ENCODE assay signal across 8 cellular contexts in genomic region chr12:47963340-47964040, GRCh38. TPM values are rescaled to one million over a fixed set of nuclear protein-coding genes. Genes with fewer than 3 reads are reported as not detected.
DNase-seq lines count a peak whose midpoint lies in the region; ATAC-seq, FAIRE-seq and TF ChIP-seq lines count a peak whose summit lies in the region.

Gene TMEM106C (plus strand): TSS chr12:47963596. CDS start chr12:47964237, 641 bp downstream.

- H3K27me3 Mint-ChIP-seq in progenitor cell of endocrine pancreas, result peaks cover 38% of the 10 kb centered on the region

- no peaks in the 10 kb centered on the region for H3K27me3 ChIP-seq in left ventricle myocardium inferior (ENCODE audit: low read depth)

- peak; percentile 99 for FAIRE-seq in GM12892 (lab: Jason Lieb, UNC)

- peak within 1 kb of the TSS; percentile 96 for H3K27ac Mint-ChIP-seq in progenitor cell of endocrine pancreas

- peak within 1 kb of the TSS; percentile 98 for H3K4me3 Mint-ChIP-seq in progenitor cell of endocrine pancreas (ENCODE audit: low read depth)

- TF ChIP-seq CTCF in left ventricle myocardium inferior (IDR thresholded peaks at IDR 0.05; ENCODE audit: borderline replicate concordance) (peak; percentile 99), progenitor cell of endocrine pancreas (IDR thresholded peaks at IDR 0.05; ENCODE audit: unreplicated experiment) (peak; percentile 96)

- H3K9me3 ChIP-seq in left ventricle myocardium inferior (replicated peaks), result no peaks in the 10 kb centered on the region

- DNase-seq in GM12892 (ENCODE audit: insufficient read length) (peak; percentile 98), NCI-H1436 treated with DMSO at 0.1 percent for 48 hours (lab: John Stamatoyannopoulos, UW) (peak; percentile 78), amniotic epithelial cell (ENCODE audit: low read depth) (peak; percentile 75), left ventricle myocardium inferior (peak; percentile 91), progenitor cell of endocrine pancreas (ENCODE audit: low spot score, unreplicated experiment) (peak; percentile 95), ureter (ENCODE audit: low spot score) (peak; percentile 91)

- peak within 1 kb of the TSS; percentile 69 for H3K27ac ChIP-seq in left ventricle myocardium inferior (replicated peaks)

- peak; percentile 67; the same call in 1 of the 2 replicates for TF ChIP-seq POLR2A in GM12892 (IDR thresholded peaks at IDR 0.05; ENCODE audit: low read depth, low read length)

- H3K36me3 ChIP-seq in left ventricle myocardium inferior, result no peaks in the 10 kb centered on the region

- peaks cover 6% of the 10 kb centered on the region for H3K36me3 Mint-ChIP-seq in progenitor cell of endocrine pancreas (ENCODE audit: insufficient read depth)

- H3K9me3 Mint-ChIP-seq in progenitor cell of endocrine pancreas (ENCODE audit: low read depth), result no peaks in the 10 kb centered on the region

- H3K4me3 ChIP-seq in left ventricle myocardium inferior, result peak within 1 kb of the TSS; percentile 91

- peaks cover 5% of the 10 kb centered on the region for H3K4me1 Mint-ChIP-seq in progenitor cell of endocrine pancreas (ENCODE audit: low read depth)

- peaks cover 50% of the 10 kb centered on the region for H3K4me1 ChIP-seq in left ventricle myocardium inferior

- peak; percentile 94 for ATAC-seq in HG02852 (IDR thresholded peaks at IDR 0.05; ENCODE audit: unreplicated experiment)

- intact Hi-C loops in T-helper 1 cell treated with Interleukin-12 subunit alpha and Interleukin-12 subunit beta and Interleukin-4 antibody, amounts not matched to agents 30 ng/mL and 1 ng/mL, for 36 hours (cut with micrococcal nuclease), result loop anchor here (1.0 to 5.0 kb wide), 16 partner anchors 14 to 655 kb away; partner anchors contain the start of genes ASB8, RPAP3, SENP1 and ZNF641
- intact Hi-C loops in left ventricle myocardium inferior (cut with micrococcal nuclease), result no loop called here

RNA-seq across cellular contexts. Expression of gene TMEM106C, which starts in this region (rescaled TPM):
- polyA plus RNA-seq in GM12892 (2012; ENCODE audit: missing spikeins), result 118 TPM
- total RNA-seq in T-helper 1 cell treated with Interleukin-12 subunit alpha and Interleukin-12 subunit beta and Interleukin-4 antibody, amounts not matched to agents 30 ng/mL and 1 ng/mL, for 36 hours, result 103 and 106 TPM in 2 replicates
- total RNA-seq in left ventricle myocardium inferior (48.1 TPM), progenitor cell of endocrine pancreas (76.1 and 83.9 TPM in 2 replicates), ureter (39.0 TPM)

Comparison
In these comparisons a context has a peak if more than half of its experiments do, and no peak if none do; other contexts are left out.
1. Peak in every context shown above with its lines: DNase-seq, ATAC-seq, H3K4me3 ChIP-seq and H3K27ac ChIP-seq.